ENCODE assay signal across 8 cellular contexts in genomic region chrX:128781506-128781905, GRCh38.
DNase-seq lines count a peak whose midpoint lies in the region; ATAC-seq, FAIRE-seq and TF ChIP-seq lines count a peak whose summit lies in the region.

No MANE protein-coding gene starts in this region.

- peaks cover 0 to 8% (median 4%) of the 10 kb centered on the region in 7 donors for H3K9me3 Mint-ChIP-seq in CD14-positive monocyte

- H3K4me3 ChIP-seq in HEK293 (ENCODE audit: low read depth, low read length) (no peak overlapping the region), keratinocyte (ENCODE audit: control insufficient read depth in 2 of 3, extremely low read depth in 1 of 3, insufficient read depth in 2 of 3, low read depth in 1 of 3, low read length in 3 of 3) (no peak overlapping the region)

- H3K27ac Mint-ChIP-seq in CD14-positive monocyte = no peak overlapping the region

- intact Hi-C loops in CD14-positive monocyte (cut with micrococcal nuclease) = no loop called here

- H3K4me1 ChIP-seq in HEK293 (ENCODE audit: control insufficient read depth, insufficient read depth, low read length) (no peaks in the 10 kb centered on the region), keratinocyte (ENCODE audit: control insufficient read depth, extremely low read depth, insufficient read depth, low read length) (no peaks in the 10 kb centered on the region)

- CTCF ChIA-PET in HEK293 (lab: Yijun Ruan, JAX) = interaction anchor here (0.7 kb wide), 1 partner anchor 310 kb away, joined by 3 read pairs; no protein-coding TSS in a partner anchor

- FAIRE-seq in keratinocyte (lab: Jason Lieb, UNC) = no peak

- H3K36me3 Mint-ChIP-seq in CD14-positive monocyte = no peaks in the 10 kb centered on the region

- H3K4me3 Mint-ChIP-seq in CD14-positive monocyte = no peak overlapping the region

- no peaks in the 10 kb centered on the region for H3K27me3 ChIP-seq in keratinocyte (ENCODE audit: control insufficient read depth, extremely low read depth, insufficient read depth, low read length)

- no peaks in the 10 kb centered on the region for H3K9me1 ChIP-seq in keratinocyte (ENCODE audit: control insufficient read depth, extremely low read depth, insufficient read depth, low read length)

- H3K9me3 ChIP-seq in HEK293 (ENCODE audit: control insufficient read depth, insufficient read depth, low read depth, low read length) (no peaks in the 10 kb centered on the region), keratinocyte (ENCODE audit: control insufficient read depth, low read depth, low read length) (peaks cover 4% of the 10 kb centered on the region)

- dilution Hi-C loops in keratinocyte (cut with MboI; ENCODE audit: extremely low pct_ligation_motif_present, low sequenced_read_pairs) = no loop called here

- no peaks in the 10 kb centered on the region for H3K4me1 Mint-ChIP-seq in CD14-positive monocyte

- no peak for ATAC-seq in HG03025 (IDR thresholded peaks at IDR 0.05; ENCODE audit: low FRiP score, unreplicated experiment)

- H3K27me3 Mint-ChIP-seq in CD14-positive monocyte (ENCODE audit: low read depth in 3 of 3) = peaks cover 0 to 2% (median 0%) of the 10 kb centered on the region in 3 donors

- no peak overlapping the region for H2AFZ ChIP-seq in keratinocyte (ENCODE audit: control insufficient read depth, low read length)

- DNase-seq in DMS153 (lab: John Stamatoyannopoulos, UW) = peak; percentile 51
- peak; percentile 78 for DNase-seq in SK-N-DZ (ENCODE audit: low spot score)
- DNase-seq in keratinocyte (ENCODE audit: low read depth, low spot score) = no peak
- no peak for DNase-seq in DMS79 (lab: John Stamatoyannopoulos, UW)
- no peak for DNase-seq in CD14-positive monocyte (ENCODE audit: low spot score)
- DNase-seq in MV-4-11 (lab: John Stamatoyannopoulos, UW) = no peak

- H3K9ac ChIP-seq in keratinocyte (ENCODE audit: control insufficient read depth, extremely low read depth, insufficient read depth, low read length) = no peak overlapping the region

- no peaks in the 10 kb centered on the region for H3K79me2 ChIP-seq in keratinocyte (ENCODE audit: control insufficient read depth, insufficient read depth, low read length)

- H3K36me3 ChIP-seq in HEK293 (ENCODE audit: control insufficient read depth in 2 of 2, insufficient read depth in 1 of 2, low read length in 2 of 2) = no peaks in the 10 kb centered on the region
- no peaks in the 10 kb centered on the region for H3K36me3 ChIP-seq in keratinocyte (ENCODE audit: control insufficient read depth in 2 of 2, extremely low read depth in 1 of 2, insufficient read depth in 2 of 2, low read length in 2 of 2)

- H4K20me1 ChIP-seq in keratinocyte (ENCODE audit: control insufficient read depth, extremely low read depth, insufficient read depth, low read length) = no peaks in the 10 kb centered on the region

- H3K27ac ChIP-seq in HEK293 (ENCODE audit: extremely low read depth, low read depth, low read length) (no peak overlapping the region), keratinocyte (ENCODE audit: control insufficient read depth, insufficient read depth, low read length) (no peak overlapping the region)

- no peak overlapping the region for H3K4me2 ChIP-seq in keratinocyte (ENCODE audit: control insufficient read depth, extremely low read depth, insufficient read depth, low read depth, low read length)

- POLR2A ChIA-PET in HEK293 (lab: Yijun Ruan, JAX) = no interaction called here

- TF ChIP-seq CTCF in HEK293 (tag by site-specific recombination; IDR thresholded peaks at IDR 0.05) (0 out of 2 replicates have a peak, but pooled peaks have one; percentile 9), keratinocyte (optimal IDR thresholded peaks at IDR 0.05 in 1 of 3, IDR thresholded peaks at IDR 0.05 in 1 of 3, conservative IDR thresholded peaks at IDR 0.05 in 1 of 3; ENCODE audit: extremely low read depth in 1 of 3, insufficient read depth in 2 of 3, low read length in 3 of 3) (peak in 2 of 3 experiments; percentile 10 to 41), CD14-positive monocyte (IDR thresholded peaks at IDR 0.05) (no peak)

TF ChIP-seq in HEK293, 187 proteins besides CTCF, POLR2A, EP300 and RAD21:
- no peak for TF ChIP-seq ZNF449 (tag by site-specific recombination; IDR thresholded peaks at IDR 0.05)
- TF ChIP-seq ZNF654 (tag by site-specific recombination; IDR thresholded peaks at IDR 0.05; ENCODE audit: low read depth) = 0 out of 2 replicates have a peak, but pooled peaks have one; percentile 10

Comparison
In these comparisons a context has a peak if more than half of its experiments do, and no peak if none do; other contexts are left out.
1. DNase-seq: peak in DMS153 (single experiment) and SK-N-DZ (single experiment); none in keratinocyte (single experiment), DMS79 (single experiment), CD14-positive monocyte (single experiment) and MV-4-11 (single experiment).